ENCODE assay signal across 9 cellular contexts in the genomic region with DNA sequence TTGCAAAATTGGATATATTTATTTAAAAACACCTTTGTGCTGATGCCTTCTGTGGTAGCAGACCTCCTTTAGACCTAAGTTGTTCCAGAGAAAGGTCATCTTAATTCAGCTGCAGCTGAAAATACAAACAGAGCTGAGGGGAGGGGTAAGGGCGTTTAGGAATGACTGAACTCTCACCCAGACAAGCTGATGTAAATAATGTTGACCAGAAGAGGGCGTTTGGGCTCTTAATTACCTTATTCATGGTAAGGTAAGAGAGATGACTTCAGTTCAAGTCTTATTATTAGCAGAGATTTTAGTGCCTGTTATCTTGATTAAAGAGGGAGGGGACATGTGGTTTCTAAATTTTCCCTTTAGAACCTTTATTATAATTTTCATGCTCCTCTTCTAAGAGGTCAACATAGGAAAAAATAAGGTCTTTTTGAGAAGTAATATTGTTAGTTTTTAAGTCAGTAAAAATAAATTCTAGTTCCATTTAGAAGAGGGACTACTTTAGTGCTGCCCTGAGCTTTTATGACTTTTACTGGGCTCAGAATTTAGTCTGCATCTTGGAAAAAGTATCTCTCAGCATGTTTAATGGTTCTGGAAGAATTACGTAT. TPM values are rescaled to one million over a fixed set of nuclear protein-coding genes. Genes with fewer than 3 reads are reported as not detected.
DNase-seq lines count a peak whose midpoint lies in the region; ATAC-seq and TF ChIP-seq lines count a peak whose summit lies in the region.
"Had no signal": no experiment of that assay in that cellular context is flagged by ENCODE, and none has a peak within 500 bp of the region (broad histone marks: within the 10 kb centered on the region; RNA-seq: fewer than 3 reads in every experiment).

No MANE protein-coding gene starts in this region.

- TF ChIP-seq CTCF in GM12873 (IDR thresholded peaks at IDR 0.05; ENCODE audit: insufficient read depth, low read depth, low read length, missing control alignments) (peak; percentile 70), foreskin keratinocyte (conservative IDR thresholded peaks at IDR 0.05) (peak; percentile 70)

- no peaks in the 10 kb centered on the region for H3K4me1 ChIP-seq in foreskin keratinocyte

- DNase-seq in AG20443 (ENCODE audit: low spot score) (peak; percentile 40), NCI-H2029 (lab: John Stamatoyannopoulos, UW) (peak; percentile 56), T-helper 17 cell (no peak), foreskin keratinocyte (peak in 1 of 2 donors; percentile 54), retina (peak; percentile 25)

- no peak overlapping the region for H3K27ac ChIP-seq in foreskin keratinocyte

- H3K4me1 Mint-ChIP-seq in T-helper 17 cell, result no peaks in the 10 kb centered on the region

- peak; percentile 92 for ATAC-seq in HG02759 (IDR thresholded peaks at IDR 0.05; ENCODE audit: unreplicated experiment)
- ATAC-seq in T-helper 17 cell, result peak; percentile 77
- peak; percentile 82 for ATAC-seq in foreskin keratinocyte
- no peak for ATAC-seq in HG03097 (IDR thresholded peaks at IDR 0.05; ENCODE audit: low FRiP score, unreplicated experiment)

- H3K27me3 Mint-ChIP-seq in T-helper 17 cell, result peaks cover 20% of the 10 kb centered on the region
- H3K27me3 Mint-ChIP-seq: IgD-negative memory B cell had no signal

- H3K4me3 Mint-ChIP-seq in T-helper 17 cell, result no peak overlapping the region
- H3K4me3 Mint-ChIP-seq: IgD-negative memory B cell had no signal

- H3K27me3 ChIP-seq in foreskin keratinocyte, result no peaks in the 10 kb centered on the region

- no peak overlapping the region for H3K27ac Mint-ChIP-seq in T-helper 17 cell
- H3K27ac Mint-ChIP-seq: IgD-negative memory B cell had no signal

- peaks cover 2% of the 10 kb centered on the region for H3K36me3 Mint-ChIP-seq in T-helper 17 cell (ENCODE audit: low read depth)
- H3K36me3 Mint-ChIP-seq: IgD-negative memory B cell had no signal

- no peaks in the 10 kb centered on the region for H3K9me3 ChIP-seq in T-helper 17 cell (ENCODE audit: control insufficient read depth, low read length, poor library complexity, severe bottlenecking)

RNA-seq across cellular contexts. Expression of gene GPR171, which starts 46.3 kb away (rescaled TPM):
- total RNA-seq in T-helper 17 cell, result 10 to 100 TPM; 20.7 to 33.8 TPM
- not detected in 2 replicates for total RNA-seq in foreskin keratinocyte
- not detected in 2 replicates for polyA plus RNA-seq in foreskin keratinocyte

Comparison
In these comparisons a context has a peak if more than half of its experiments do, and no peak if none do; other contexts are left out.
1. DNase-seq: peak in AG20443 (single experiment), NCI-H2029 (single experiment) and retina (single experiment); none in T-helper 17 cell (0 of 3).
2. RNA of gene GPR171, which starts 46.3 kb away (total RNA-seq): 20.7 to 33.8 TPM in T-helper 17 cell; not detected in foreskin keratinocyte; every median in the first group is over 10 times any median in the second.